1 cellular context compared by ENCODE assay signal in the genomic region with DNA sequence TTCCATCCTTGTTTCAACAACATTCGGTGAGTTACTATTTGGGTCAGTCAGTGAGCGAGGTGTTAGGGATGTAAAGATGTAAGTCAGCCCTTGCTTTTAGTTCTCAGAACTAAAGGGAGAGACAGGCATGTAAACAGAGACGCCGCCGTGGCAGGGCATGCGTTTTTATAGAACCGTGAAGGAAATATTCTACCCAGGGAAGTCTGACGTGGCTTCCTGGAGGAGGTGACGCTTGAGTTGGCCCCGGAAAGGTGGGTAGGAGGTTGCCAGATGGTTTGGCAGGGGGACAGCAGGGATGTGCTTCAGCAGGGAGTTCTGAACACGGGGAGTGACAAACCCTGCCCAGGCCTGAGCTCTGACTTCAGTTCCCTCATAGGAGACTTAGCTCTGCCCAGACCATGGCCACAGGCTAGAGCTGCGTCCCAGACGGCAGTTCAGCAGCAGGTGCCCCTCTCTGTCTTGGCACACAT.
TF ChIP-seq lines count a peak whose summit lies in the region.

No MANE protein-coding gene starts in this region.

TF ChIP-seq in GM12878, 131 proteins besides CTCF, POLR2A, EP300 and RAD21:
- TF ChIP-seq, protein P1, sequence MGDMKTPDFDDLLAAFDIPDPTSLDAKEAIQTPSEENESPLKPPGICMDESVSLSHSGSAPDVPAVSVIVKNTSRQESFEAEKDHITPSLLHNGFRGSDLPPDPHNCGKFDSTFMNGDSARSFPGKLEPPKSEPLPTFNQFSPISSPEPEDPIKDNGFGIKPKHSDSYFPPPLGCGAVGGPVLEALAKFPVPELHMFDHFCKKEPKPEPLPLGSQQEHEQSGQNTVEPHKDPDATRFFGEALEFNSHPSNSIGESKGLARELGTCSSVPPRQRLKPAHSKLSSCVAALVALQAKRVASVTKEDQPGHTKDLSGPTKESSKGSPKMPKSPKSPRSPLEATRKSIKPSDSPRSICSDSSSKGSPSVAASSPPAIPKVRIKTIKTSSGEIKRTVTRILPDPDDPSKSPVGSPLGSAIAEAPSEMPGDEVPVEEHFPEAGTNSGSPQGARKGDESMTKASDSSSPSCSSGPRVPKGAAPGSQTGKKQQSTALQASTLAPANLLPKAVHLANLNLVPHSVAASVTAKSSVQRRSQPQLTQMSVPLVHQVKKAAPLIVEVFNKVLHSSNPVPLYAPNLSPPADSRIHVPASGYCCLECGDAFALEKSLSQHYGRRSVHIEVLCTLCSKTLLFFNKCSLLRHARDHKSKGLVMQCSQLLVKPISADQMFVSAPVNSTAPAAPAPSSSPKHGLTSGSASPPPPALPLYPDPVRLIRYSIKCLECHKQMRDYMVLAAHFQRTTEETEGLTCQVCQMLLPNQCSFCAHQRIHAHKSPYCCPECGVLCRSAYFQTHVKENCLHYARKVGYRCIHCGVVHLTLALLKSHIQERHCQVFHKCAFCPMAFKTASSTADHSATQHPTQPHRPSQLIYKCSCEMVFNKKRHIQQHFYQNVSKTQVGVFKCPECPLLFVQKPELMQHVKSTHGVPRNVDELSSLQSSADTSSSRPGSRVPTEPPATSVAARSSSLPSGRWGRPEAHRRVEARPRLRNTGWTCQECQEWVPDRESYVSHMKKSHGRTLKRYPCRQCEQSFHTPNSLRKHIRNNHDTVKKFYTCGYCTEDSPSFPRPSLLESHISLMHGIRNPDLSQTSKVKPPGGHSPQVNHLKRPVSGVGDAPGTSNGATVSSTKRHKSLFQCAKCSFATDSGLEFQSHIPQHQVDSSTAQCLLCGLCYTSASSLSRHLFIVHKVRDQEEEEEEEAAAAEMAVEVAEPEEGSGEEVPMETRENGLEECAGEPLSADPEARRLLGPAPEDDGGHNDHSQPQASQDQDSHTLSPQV (IDR thresholded peaks at IDR 0.05): no peak
- TF ChIP-seq RB1 (IDR thresholded peaks at IDR 0.05; ENCODE audit: borderline replicate concordance) (no peak), TBL1XR1 (IDR thresholded peaks at IDR 0.05; ENCODE audit: low read depth, low read length) (no peak), MEF2B (IDR thresholded peaks at IDR 0.05; ENCODE audit: partially characterized antibody, poor library complexity, severe bottlenecking) (no peak), ZSCAN29 (IDR thresholded peaks at IDR 0.05) (no peak), GATAD2B (conservative IDR thresholded peaks at IDR 0.05; ENCODE audit: low read depth) (no peak)
- TF ChIP-seq, protein P2, sequence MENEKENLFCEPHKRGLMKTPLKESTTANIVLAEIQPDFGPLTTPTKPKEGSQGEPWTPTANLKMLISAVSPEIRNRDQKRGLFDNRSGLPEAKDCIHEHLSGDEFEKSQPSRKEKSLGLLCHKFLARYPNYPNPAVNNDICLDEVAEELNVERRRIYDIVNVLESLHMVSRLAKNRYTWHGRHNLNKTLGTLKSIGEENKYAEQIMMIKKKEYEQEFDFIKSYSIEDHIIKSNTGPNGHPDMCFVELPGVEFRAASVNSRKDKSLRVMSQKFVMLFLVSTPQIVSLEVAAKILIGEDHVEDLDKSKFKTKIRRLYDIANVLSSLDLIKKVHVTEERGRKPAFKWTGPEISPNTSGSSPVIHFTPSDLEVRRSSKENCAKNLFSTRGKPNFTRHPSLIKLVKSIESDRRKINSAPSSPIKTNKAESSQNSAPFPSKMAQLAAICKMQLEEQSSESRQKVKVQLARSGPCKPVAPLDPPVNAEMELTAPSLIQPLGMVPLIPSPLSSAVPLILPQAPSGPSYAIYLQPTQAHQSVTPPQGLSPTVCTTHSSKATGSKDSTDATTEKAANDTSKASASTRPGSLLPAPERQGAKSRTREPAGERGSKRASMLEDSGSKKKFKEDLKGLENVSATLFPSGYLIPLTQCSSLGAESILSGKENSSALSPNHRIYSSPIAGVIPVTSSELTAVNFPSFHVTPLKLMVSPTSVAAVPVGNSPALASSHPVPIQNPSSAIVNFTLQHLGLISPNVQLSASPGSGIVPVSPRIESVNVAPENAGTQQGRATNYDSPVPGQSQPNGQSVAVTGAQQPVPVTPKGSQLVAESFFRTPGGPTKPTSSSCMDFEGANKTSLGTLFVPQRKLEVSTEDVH (IDR thresholded peaks at IDR 0.05; ENCODE audit: low read depth, partially characterized antibody): no peak
